27 cellular contexts compared by ENCODE assay signal in the genomic region with DNA sequence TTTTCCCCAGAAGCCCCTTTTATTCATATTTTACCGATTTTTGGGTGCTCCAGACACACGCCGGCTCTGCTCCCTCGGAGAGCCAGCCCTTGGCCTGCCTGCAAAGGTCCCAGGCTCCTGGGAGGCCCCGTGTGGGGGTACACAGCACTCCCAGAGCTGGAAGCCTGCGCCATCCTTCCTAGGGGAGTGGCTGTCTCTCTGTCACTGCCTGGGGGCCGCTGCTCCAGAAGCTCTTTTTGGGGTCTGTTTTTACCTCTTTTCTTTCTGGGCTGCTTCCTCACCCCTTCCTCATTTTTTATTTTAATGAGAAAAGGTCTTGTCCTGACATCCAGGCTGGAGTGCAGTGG.
"Had no signal": no experiment of that assay in that cellular context is flagged by ENCODE, and none has a peak within 500 bp of the region (broad histone marks: within the 10 kb centered on the region; RNA-seq: fewer than 3 reads in every experiment).

No MANE protein-coding gene starts in this region.

- DNase-seq: central memory CD4-positive, alpha-beta T cell; dorsolateral prefrontal cortex; effector CD4-positive, alpha-beta T cell; left cardiac atrium; left lung; lower lobe of right lung; midbrain; naive thymus-derived CD4-positive, alpha-beta T cell; occipital lobe; pancreas; right lobe of liver; small intestine; stimulated activated CD4-positive, alpha-beta T cell treated with anti-CD3 and anti-CD28 coated beads, Interleukin-1b, Interleukin-23, amount 100 ng/mL, for 48 hours; stimulated activated CD4-positive, alpha-beta T cell treated with anti-CD3 and anti-CD28 coated beads, Interleukin-4, amount 100 ng/mL, for 1 hour; stimulated activated CD8-positive, alpha-beta memory T cell treated with anti-CD3 and anti-CD28 coated beads, Interleukin-4, amount 100 ng/mL, for 48 hours; stimulated activated naive CD4-positive, alpha-beta T cell; substantia nigra; testis; tibial artery; upper lobe of left lung had no signal

- H2AFZ ChIP-seq: hepatocyte had no signal

- H3K27ac ChIP-seq: dorsolateral prefrontal cortex, gastroesophageal sphincter, heart left ventricle, hepatocyte, left lung, lower lobe of right lung, pancreas, right lobe of liver, testis, tibial artery, upper lobe of left lung, vagina had no signal

- H3K27me3 ChIP-seq: hepatocyte, pancreas, right lobe of liver, testis, upper lobe of left lung, vagina had no signal

- H3K4me2 ChIP-seq: hepatocyte had no signal

- H3K36me3 ChIP-seq: gastroesophageal sphincter, heart left ventricle, left lung, lower lobe of right lung, pancreas, right lobe of liver, tibial artery, upper lobe of left lung, vagina had no signal

- H3K4me3 Mint-ChIP-seq: memory B cell; naive thymus-derived CD4-positive, alpha-beta T cell; nephron had no signal

- H3K4me3 ChIP-seq: dorsolateral prefrontal cortex, gastroesophageal sphincter, heart left ventricle, hepatocyte, left lung, lower lobe of right lung, pancreas, right lobe of liver, testis, tibial artery, upper lobe of left lung, vagina had no signal

- H3K4me1 Mint-ChIP-seq: memory B cell; naive thymus-derived CD4-positive, alpha-beta T cell had no signal

- H3K4me1 ChIP-seq: gastroesophageal sphincter, left lung, lower lobe of right lung, pancreas, right lobe of liver, tibial artery, upper lobe of left lung had no signal

- H3K27ac Mint-ChIP-seq: memory B cell; naive thymus-derived CD4-positive, alpha-beta T cell; nephron; progenitor cell of endocrine pancreas had no signal

- ATAC-seq: gastroesophageal sphincter; heart left ventricle; left cardiac atrium; left lung; lower lobe of right lung; naive thymus-derived CD4-positive, alpha-beta T cell; pancreas; right lobe of liver had no signal

- H3K9me3 ChIP-seq: gastroesophageal sphincter, left lung, lower lobe of right lung, pancreas, right lobe of liver, testis, upper lobe of left lung, vagina had no signal

- H3K79me2 ChIP-seq: hepatocyte had no signal
